ENCODE assay signal across 8 cellular contexts in the genomic region with DNA sequence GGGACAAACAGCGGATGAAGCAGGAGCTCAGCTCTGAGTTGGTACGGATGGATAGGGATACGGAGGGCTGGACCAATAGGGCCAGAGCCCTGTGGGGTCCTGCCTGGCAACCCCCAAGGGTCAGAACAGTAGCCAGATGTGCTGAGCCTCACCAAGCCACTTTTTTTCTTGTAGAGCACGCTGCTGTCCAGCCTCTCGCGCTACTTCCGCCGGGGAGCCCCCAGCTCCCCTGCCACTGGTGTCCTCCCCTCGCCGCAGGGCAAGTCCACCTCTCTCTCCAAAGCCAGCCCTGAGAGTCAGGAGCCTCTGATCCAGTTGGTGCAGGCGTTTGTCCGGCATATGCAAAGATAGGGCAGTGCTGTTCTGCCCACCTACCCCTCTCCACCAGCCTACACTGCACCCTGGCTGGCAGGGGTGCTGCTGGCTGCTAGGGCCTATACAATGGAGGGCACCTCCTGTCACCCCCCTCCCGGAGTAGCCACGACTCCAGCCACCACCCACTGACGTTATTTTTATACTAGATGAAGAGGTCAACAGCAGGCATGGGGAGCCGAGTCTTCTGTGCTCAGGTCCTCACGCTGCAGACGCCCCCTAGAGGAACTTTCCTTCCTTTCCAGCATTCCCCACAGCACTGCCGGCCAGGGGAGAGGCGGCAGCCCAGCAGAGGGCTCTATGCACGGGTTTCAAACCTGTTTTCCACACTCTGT. TPM values are rescaled to one million over a fixed set of nuclear protein-coding genes. Genes with fewer than 3 reads are reported as not detected.
DNase-seq lines count a peak whose midpoint lies in the region; ATAC-seq and TF ChIP-seq lines count a peak whose summit lies in the region.

No MANE protein-coding gene starts in this region.

- TF ChIP-seq CTCF in glutamatergic neuron (IDR thresholded peaks at IDR 0.05; ENCODE audit: partially characterized antibody, unreplicated experiment), result peak; percentile 83

- ATAC-seq in GM21619 (IDR thresholded peaks at IDR 0.05; ENCODE audit: unreplicated experiment) (no peak), HG03571 (IDR thresholded peaks at IDR 0.05; ENCODE audit: unreplicated experiment) (no peak)

- DNase-seq in DMS114 treated with DMSO at 0.1 percent for 48 hours (lab: John Stamatoyannopoulos, UW; ENCODE audit: unreplicated experiment) (peak; percentile 66), HuH-7.5 (ENCODE audit: low spot score) (peak; percentile 91), RKO (ENCODE audit: low spot score) (peak; percentile 93), glutamatergic neuron (peak; percentile 81), pons (ENCODE audit: low spot score) (peak; percentile 87)
- peak; percentile 52 for DNase-seq in activated naive CD8-positive, alpha-beta T cell treated with anti-CD3 and anti-CD28 coated beads for 36 hours

- H3K36me3 Mint-ChIP-seq in activated naive CD8-positive, alpha-beta T cell treated with anti-CD3 and anti-CD28 coated beads for 36 hours, result peaks cover 10% of the 10 kb centered on the region
- H3K36me3 Mint-ChIP-seq in glutamatergic neuron (ENCODE audit: unreplicated experiment), result no peaks in the 10 kb centered on the region

- no peaks in the 10 kb centered on the region for H3K27me3 Mint-ChIP-seq in activated naive CD8-positive, alpha-beta T cell treated with anti-CD3 and anti-CD28 coated beads for 36 hours
- H3K27me3 Mint-ChIP-seq in glutamatergic neuron (ENCODE audit: unreplicated experiment), result peaks cover 20% of the 10 kb centered on the region

- H3K4me3 Mint-ChIP-seq in activated naive CD8-positive, alpha-beta T cell treated with anti-CD3 and anti-CD28 coated beads for 36 hours, result no peak overlapping the region
- no peak overlapping the region for H3K4me3 Mint-ChIP-seq in glutamatergic neuron (ENCODE audit: unreplicated experiment)

- H3K27ac Mint-ChIP-seq in activated naive CD8-positive, alpha-beta T cell treated with anti-CD3 and anti-CD28 coated beads for 36 hours, result peak overlapping the region; percentile 64
- H3K27ac Mint-ChIP-seq in glutamatergic neuron (ENCODE audit: unreplicated experiment), result peak overlapping the region; percentile 87

- no peaks in the 10 kb centered on the region for H3K9me3 Mint-ChIP-seq in activated naive CD8-positive, alpha-beta T cell treated with anti-CD3 and anti-CD28 coated beads for 36 hours
- peaks cover 21% of the 10 kb centered on the region for H3K9me3 Mint-ChIP-seq in glutamatergic neuron (ENCODE audit: unreplicated experiment)

- no peaks in the 10 kb centered on the region for H3K4me1 Mint-ChIP-seq in activated naive CD8-positive, alpha-beta T cell treated with anti-CD3 and anti-CD28 coated beads for 36 hours
- H3K4me1 Mint-ChIP-seq in glutamatergic neuron (ENCODE audit: low read depth, unreplicated experiment), result peaks cover 22% of the 10 kb centered on the region

RNA-seq across cellular contexts. Expression of a gene that starts 21.6 kb away (rescaled TPM):
- total RNA-seq in activated naive CD8-positive, alpha-beta T cell treated with anti-CD3 and anti-CD28 coated beads for 36 hours, result 10 to 100 TPM; 42.9 to 46.3 TPM
- 143 TPM for total RNA-seq in glutamatergic neuron (ENCODE audit: unreplicated experiment)

RNA-seq across cellular contexts. Expression of a gene that starts 29.9 kb away (rescaled TPM):
- total RNA-seq in activated naive CD8-positive, alpha-beta T cell treated with anti-CD3 and anti-CD28 coated beads for 36 hours, result 10 to 100 TPM; 26.2 to 29.0 TPM
- total RNA-seq in glutamatergic neuron (ENCODE audit: unreplicated experiment), result 40.2 TPM

RNA-seq across cellular contexts. Expression of a gene that starts 59.0 kb away (rescaled TPM):
- 100 to 1,000 TPM; 128 to 130 TPM for total RNA-seq in activated naive CD8-positive, alpha-beta T cell treated with anti-CD3 and anti-CD28 coated beads for 36 hours
- total RNA-seq in glutamatergic neuron (ENCODE audit: unreplicated experiment), result 63.6 TPM

RNA-seq across cellular contexts. Expression of a gene that starts 59.1 kb away (rescaled TPM):
- total RNA-seq in activated naive CD8-positive, alpha-beta T cell treated with anti-CD3 and anti-CD28 coated beads for 36 hours, result 10 to 100 TPM; 10.1 to 11.3 TPM
- 16.6 TPM for total RNA-seq in glutamatergic neuron (ENCODE audit: unreplicated experiment)
